In genomic region chr5:24444439-24444838, GRCh38 we compare ENCODE assay signal across 17 cellular contexts.
DNase-seq lines count a peak whose midpoint lies in the region; ATAC-seq and FAIRE-seq lines count a peak whose summit lies in the region.
"Had no signal": no experiment of that assay in that cellular context is flagged by ENCODE, and none has a peak within 500 bp of the region (broad histone marks: within the 10 kb centered on the region; RNA-seq: fewer than 3 reads in every experiment).

No MANE protein-coding gene starts in this region.

- DNase-seq in Right ventricle myocardium inferior (ENCODE audit: missing footprints) (no peak), cardiac septum (ENCODE audit: low spot score) (no peak), HTR-8/SVneo (ENCODE audit: insufficient read length, low spot score) (no peak), NCI-H69 (lab: John Stamatoyannopoulos, UW) (peak; percentile 46), left ventricle myocardium superior (no peak), GM19240 (ENCODE audit: insufficient read length, low spot score) (no peak)
- DNase-seq: CD8-positive, alpha-beta memory T cell; GDM1; MG63; NCI-H146; NCI-H510A; NCI-H774; OCI-M1 had no signal

- peak; percentile 74 for FAIRE-seq in HTR-8/SVneo (lab: Jason Lieb, UNC)
- FAIRE-seq: GM19239, HepG2, K562 had no signal

- intact Hi-C loops in Right ventricle myocardium inferior (cut with DNase I), result no loop called here
- intact Hi-C loops in cardiac septum (cut with DNase I), result loop anchor here (2.0 kb wide), 1 partner anchor 198 kb away; no protein-coding TSS in a partner anchor
- intact Hi-C loops in left ventricle myocardium superior (cut with micrococcal nuclease), result no loop called here

- ATAC-seq in Right ventricle myocardium inferior (peak; percentile 31), left ventricle myocardium superior (peak; percentile 61), HG02759 (IDR thresholded peaks at IDR 0.05; ENCODE audit: unreplicated experiment) (no peak)
- ATAC-seq: HepG2, K562 had no signal
